In genomic region chr1:157442065-157442464, GRCh38 we compare ENCODE assay signal across 17 cellular contexts.
"Had no signal": no experiment of that assay in that cellular context is flagged by ENCODE, and none has a peak within 500 bp of the region (broad histone marks: within the 10 kb centered on the region; RNA-seq: fewer than 3 reads in every experiment).

No MANE protein-coding gene starts in this region.

- H3K9me3 ChIP-seq: body of pancreas, left ventricle myocardium inferior, neutrophil, right atrium auricular region, tibial nerve had no signal

- H3K36me3 Mint-ChIP-seq: activated naive CD4-positive, alpha-beta T cell treated with anti-CD3 and anti-CD28 coated beads, Interleukin-2, amount 50 U/mL, for 72 hours; immature natural killer cell; stimulated activated memory B cell treated with anti-CD40 and anti-IgM and Interleukin-4, amounts not matched to agents 10 μg/mL and 1 μg/mL and 100 μg/mL, for 72 hours had no signal

- H3K4me1 ChIP-seq: left ventricle myocardium inferior, right atrium auricular region, tibial nerve had no signal

- H3K27me3 ChIP-seq: body of pancreas, neutrophil, right atrium auricular region, tibial nerve had no signal

- H3K27me3 Mint-ChIP-seq: central memory CD8-positive, alpha-beta T cell; stimulated activated memory B cell treated with anti-CD40 and anti-IgM and Interleukin-4, amounts not matched to agents 10 μg/mL and 1 μg/mL and 100 μg/mL, for 72 hours had no signal

- H3K4me3 Mint-ChIP-seq: central memory CD8-positive, alpha-beta T cell; immature natural killer cell; stimulated activated memory B cell treated with anti-CD40 and anti-IgM and Interleukin-4, amounts not matched to agents 10 μg/mL and 1 μg/mL and 100 μg/mL, for 72 hours had no signal

- DNase-seq: activated T-cell treated with anti-CD3 and anti-CD28 coated beads, Interleukin-2, amount 50 U/mL, for 1 hour; amniotic stem cell; body of pancreas; cortex of kidney; effector memory CD4-positive, alpha-beta T cell; immature natural killer cell; left ventricle myocardium inferior; mesendoderm; T-helper 2 cell had no signal

- H3K9me3 Mint-ChIP-seq: activated naive CD4-positive, alpha-beta T cell treated with anti-CD3 and anti-CD28 coated beads, Interleukin-2, amount 50 U/mL, for 72 hours; central memory CD8-positive, alpha-beta T cell; immature natural killer cell; stimulated activated memory B cell treated with anti-CD40 and anti-IgM and Interleukin-4, amounts not matched to agents 10 μg/mL and 1 μg/mL and 100 μg/mL, for 72 hours had no signal

- H3K4me3 ChIP-seq: body of pancreas, left ventricle myocardium inferior, right atrium auricular region, tibial nerve had no signal

- H3K36me3 ChIP-seq: left ventricle myocardium inferior, neutrophil, right atrium auricular region, tibial nerve had no signal

- H3K27ac Mint-ChIP-seq: activated naive CD4-positive, alpha-beta T cell treated with anti-CD3 and anti-CD28 coated beads, Interleukin-2, amount 50 U/mL, for 72 hours; stimulated activated memory B cell treated with anti-CD40 and anti-IgM and Interleukin-4, amounts not matched to agents 10 μg/mL and 1 μg/mL and 100 μg/mL, for 72 hours had no signal

- ATAC-seq: activated CD4-positive, CD25-positive, alpha-beta regulatory T cell treated with anti-CD3 and anti-CD28 coated beads, Interleukin-2, amount 50 U/mL, for 24 hours; activated naive CD4-positive, alpha-beta T cell treated with anti-CD3 and anti-CD28 coated beads, Interleukin-2, amount 50 U/mL, for 72 hours; body of pancreas; stimulated activated memory B cell treated with anti-CD40 and anti-IgM and Interleukin-4, amounts not matched to agents 10 μg/mL and 1 μg/mL and 100 μg/mL, for 72 hours had no signal

- H3K4me1 Mint-ChIP-seq: central memory CD8-positive, alpha-beta T cell; stimulated activated memory B cell treated with anti-CD40 and anti-IgM and Interleukin-4, amounts not matched to agents 10 μg/mL and 1 μg/mL and 100 μg/mL, for 72 hours had no signal

- H3K27ac ChIP-seq: body of pancreas, epithelial cell of prostate, left ventricle myocardium inferior, neutrophil, right atrium auricular region, tibial nerve had no signal
